1 cellular context compared by ENCODE assay signal in the genomic region with DNA sequence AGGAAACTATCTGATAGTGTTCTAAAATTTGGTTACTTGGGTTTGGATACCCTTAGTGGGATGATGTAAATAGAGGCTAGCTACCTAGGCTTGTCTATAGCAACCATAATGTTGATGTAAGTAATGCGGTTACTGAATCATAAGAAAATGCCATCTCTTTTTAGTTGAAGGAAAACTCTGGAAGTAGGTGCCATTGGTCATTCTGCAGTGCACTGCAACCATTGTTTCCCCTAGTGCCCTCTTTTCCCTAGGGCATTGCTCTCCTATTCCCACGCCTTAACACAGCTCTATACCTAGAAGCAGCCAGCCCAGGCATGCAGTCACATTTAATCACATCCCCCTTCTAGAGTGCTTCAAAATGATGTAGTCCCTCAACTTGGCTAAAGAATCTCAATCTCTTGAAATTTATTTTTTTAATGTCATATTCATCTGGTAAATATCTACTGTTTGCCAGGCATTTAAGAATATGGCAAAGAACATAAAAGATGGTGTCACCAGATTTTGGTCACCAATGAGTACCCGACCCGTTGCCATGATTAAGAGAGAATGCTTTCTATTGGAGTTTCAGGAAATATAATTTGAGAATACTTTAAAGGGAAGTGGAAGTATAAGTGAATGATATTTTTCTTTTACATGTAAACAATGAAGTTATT.
TF ChIP-seq lines count a peak whose summit lies in the region.

No MANE protein-coding gene starts in this region.

TF ChIP-seq in PFSK-1, 5 proteins besides CTCF, POLR2A, EP300 and RAD21 (continued from another document):
- TF ChIP-seq, protein P1, sequence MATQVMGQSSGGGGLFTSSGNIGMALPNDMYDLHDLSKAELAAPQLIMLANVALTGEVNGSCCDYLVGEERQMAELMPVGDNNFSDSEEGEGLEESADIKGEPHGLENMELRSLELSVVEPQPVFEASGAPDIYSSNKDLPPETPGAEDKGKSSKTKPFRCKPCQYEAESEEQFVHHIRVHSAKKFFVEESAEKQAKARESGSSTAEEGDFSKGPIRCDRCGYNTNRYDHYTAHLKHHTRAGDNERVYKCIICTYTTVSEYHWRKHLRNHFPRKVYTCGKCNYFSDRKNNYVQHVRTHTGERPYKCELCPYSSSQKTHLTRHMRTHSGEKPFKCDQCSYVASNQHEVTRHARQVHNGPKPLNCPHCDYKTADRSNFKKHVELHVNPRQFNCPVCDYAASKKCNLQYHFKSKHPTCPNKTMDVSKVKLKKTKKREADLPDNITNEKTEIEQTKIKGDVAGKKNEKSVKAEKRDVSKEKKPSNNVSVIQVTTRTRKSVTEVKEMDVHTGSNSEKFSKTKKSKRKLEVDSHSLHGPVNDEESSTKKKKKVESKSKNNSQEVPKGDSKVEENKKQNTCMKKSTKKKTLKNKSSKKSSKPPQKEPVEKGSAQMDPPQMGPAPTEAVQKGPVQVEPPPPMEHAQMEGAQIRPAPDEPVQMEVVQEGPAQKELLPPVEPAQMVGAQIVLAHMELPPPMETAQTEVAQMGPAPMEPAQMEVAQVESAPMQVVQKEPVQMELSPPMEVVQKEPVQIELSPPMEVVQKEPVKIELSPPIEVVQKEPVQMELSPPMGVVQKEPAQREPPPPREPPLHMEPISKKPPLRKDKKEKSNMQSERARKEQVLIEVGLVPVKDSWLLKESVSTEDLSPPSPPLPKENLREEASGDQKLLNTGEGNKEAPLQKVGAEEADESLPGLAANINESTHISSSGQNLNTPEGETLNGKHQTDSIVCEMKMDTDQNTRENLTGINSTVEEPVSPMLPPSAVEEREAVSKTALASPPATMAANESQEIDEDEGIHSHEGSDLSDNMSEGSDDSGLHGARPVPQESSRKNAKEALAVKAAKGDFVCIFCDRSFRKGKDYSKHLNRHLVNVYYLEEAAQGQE (IDR thresholded peaks at IDR 0.05; ENCODE audit: insufficient read depth in 1 of 2, low read depth in 2 of 2, low read length in 2 of 2), result no peak
- TF ChIP-seq SIN3A (IDR thresholded peaks at IDR 0.05; ENCODE audit: borderline replicate concordance, insufficient read depth, low read length), result no peak
- TF ChIP-seq POLR2AphosphoS5 (IDR thresholded peaks at IDR 0.05; ENCODE audit: low read depth, low read length), result peak; percentile 31; the same call in 1 of the 2 replicates
TF ChIP-seq in PFSK-1: peak in this region for 1.
